In the genomic region with DNA sequence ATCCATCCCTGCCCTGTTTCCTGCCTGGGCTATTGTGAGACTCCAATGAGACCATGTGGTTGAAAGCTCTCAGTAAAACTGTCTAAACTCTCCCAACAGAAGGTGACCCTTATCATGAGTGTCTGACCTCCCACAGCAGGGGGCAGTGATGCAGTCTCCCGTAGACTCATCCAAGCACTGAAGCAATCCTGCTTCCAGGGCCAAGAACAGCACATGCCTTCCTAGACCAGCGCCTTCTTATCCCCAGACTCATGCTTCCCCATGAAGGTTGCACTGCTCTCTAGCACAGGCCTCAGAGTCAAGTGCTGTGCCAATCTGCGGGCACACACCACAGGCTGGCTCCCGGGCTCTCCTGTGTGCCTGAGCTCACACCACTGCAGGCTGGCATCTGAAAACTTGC, we compare ENCODE assay signal across 9 cellular contexts.
DNase-seq lines count a peak whose midpoint lies in the region; ATAC-seq and TF ChIP-seq lines count a peak whose summit lies in the region.
"Had no signal": no experiment of that assay in that cellular context is flagged by ENCODE, and none has a peak within 500 bp of the region (broad histone marks: within the 10 kb centered on the region; RNA-seq: fewer than 3 reads in every experiment).

No MANE protein-coding gene starts in this region.

- H3K9ac ChIP-seq in subcutaneous abdominal adipose tissue (ENCODE audit: low read length in 5 of 5), result no peak overlapping the region

- no peaks in the 10 kb centered on the region for H3K9me3 Mint-ChIP-seq in activated T-cell treated with anti-CD3 and anti-CD28 coated beads, Interleukin-2, amount 50 U/mL, for 72 hours

- no peak overlapping the region for H3K27ac ChIP-seq in brain microvascular endothelial cell
- peak overlapping the region; percentile 67 for H3K27ac ChIP-seq in subcutaneous abdominal adipose tissue (ENCODE audit: low read depth, low read length)

- peaks cover 4 to 88% (median 63%) of the 10 kb centered on the region in 5 donors for H3K4me1 ChIP-seq in subcutaneous abdominal adipose tissue (ENCODE audit: control insufficient read depth in 5 of 5, insufficient read depth in 5 of 5, low read length in 5 of 5)

- in situ Hi-C loops in brain microvascular endothelial cell (cut with HindIII; ENCODE audit: low pct_ligation_motif_present, low sequenced_read_pairs), result no loop called here

- H3K4me3 Mint-ChIP-seq in activated T-cell treated with anti-CD3 and anti-CD28 coated beads, Interleukin-2, amount 50 U/mL, for 72 hours, result no peak overlapping the region

- ATAC-seq in activated T-cell treated with anti-CD3 and anti-CD28 coated beads, Interleukin-2, amount 50 U/mL, for 72 hours (replicated peaks in 1 of 2), result no peak
- ATAC-seq in GM18519 (IDR thresholded peaks at IDR 0.05; ENCODE audit: low FRiP score, unreplicated experiment), result no peak

- H3K27me3 ChIP-seq in brain microvascular endothelial cell (replicated peaks), result no peaks in the 10 kb centered on the region
- no peaks in the 10 kb centered on the region for H3K27me3 ChIP-seq in subcutaneous abdominal adipose tissue (ENCODE audit: control insufficient read depth in 5 of 5, insufficient read depth in 4 of 5, low read length in 5 of 5)

- H3K4me3 ChIP-seq in brain microvascular endothelial cell (ENCODE audit: low read depth, low read length), result no peak overlapping the region
- no peak overlapping the region for H3K4me3 ChIP-seq in subcutaneous abdominal adipose tissue (ENCODE audit: low read depth in 1 of 5, low read length in 5 of 5)

- DNase-seq in HT-29 (ENCODE audit: low spot score) (peak; percentile 16), brain microvascular endothelial cell (peak; percentile 98), kidney tubule cell (ENCODE audit: low spot score) (peak; percentile 64), NCI-H128 (lab: John Stamatoyannopoulos, UW; ENCODE audit: unreplicated experiment) (no peak)
- DNase-seq in activated T-cell treated with anti-CD3 and anti-CD28 coated beads, Interleukin-2, amount 50 U/mL, for 72 hours, result no peak
- DNase-seq in activated naive CD4-positive, alpha-beta T cell (lab: John Stamatoyannopoulos, UW), result no peak
- DNase-seq: activated CD8-positive, alpha-beta memory T cell treated with anti-CD3 and anti-CD28 coated beads, Interleukin-2, amount 50 U/mL, for 4 hours had no signal

- TF ChIP-seq CTCF in brain microvascular endothelial cell (IDR thresholded peaks at IDR 0.05; ENCODE audit: low read depth, low read length, missing control alignments), result peak; percentile 47

- H3K27me3 Mint-ChIP-seq in activated T-cell treated with anti-CD3 and anti-CD28 coated beads, Interleukin-2, amount 50 U/mL, for 72 hours (ENCODE audit: low read depth), result no peaks in the 10 kb centered on the region

- no peak overlapping the region for H3K27ac Mint-ChIP-seq in activated T-cell treated with anti-CD3 and anti-CD28 coated beads, Interleukin-2, amount 50 U/mL, for 72 hours

- peaks cover 5% of the 10 kb centered on the region for H3K4me1 Mint-ChIP-seq in activated T-cell treated with anti-CD3 and anti-CD28 coated beads, Interleukin-2, amount 50 U/mL, for 72 hours (ENCODE audit: low read depth)

- H3K36me3 ChIP-seq in brain microvascular endothelial cell (replicated peaks), result peaks cover 49% of the 10 kb centered on the region
- H3K36me3 ChIP-seq in subcutaneous abdominal adipose tissue (ENCODE audit: control insufficient read depth in 5 of 5, insufficient read depth in 5 of 5, low read length in 5 of 5), result peaks cover 5 to 99% (median 96%) of the 10 kb centered on the region in 5 donors

- no peaks in the 10 kb centered on the region for H3K9me3 ChIP-seq in subcutaneous abdominal adipose tissue (ENCODE audit: control insufficient read depth in 5 of 5, low read length in 5 of 5)

- H3K36me3 Mint-ChIP-seq in activated T-cell treated with anti-CD3 and anti-CD28 coated beads, Interleukin-2, amount 50 U/mL, for 72 hours (ENCODE audit: insufficient read depth in 2 of 2), result no peaks in the 10 kb centered on the region

Comparison
In these comparisons a context has a peak if more than half of its experiments do, and no peak if none do; other contexts are left out.
1. DNase-seq: peak in HT-29 (single experiment), brain microvascular endothelial cell (single experiment) and kidney tubule cell (single experiment); none in activated T-cell treated with anti-CD3 and anti-CD28 coated beads, Interleukin-2, amount 50 U/mL, for 72 hours (0 of 2), NCI-H128 (single experiment) and activated naive CD4-positive, alpha-beta T cell (0 of 4).